Comparison of ENCODE assay signal across 7 cellular contexts in genomic region chr14:24194186-24194872, GRCh38. TPM values are rescaled to one million over a fixed set of nuclear protein-coding genes. Genes with fewer than 3 reads are reported as not detected.
DNase-seq lines count a peak whose midpoint lies in the region; ATAC-seq and TF ChIP-seq lines count a peak whose summit lies in the region.

No MANE protein-coding gene starts in this region.

- peaks cover 56% of the 10 kb centered on the region for H3K36me3 Mint-ChIP-seq in activated CD8-positive, alpha-beta T cell treated with anti-CD3 and anti-CD28 coated beads, Interleukin-2, amount 10 ng/mL, durations not matched to agents 7 days and 5 days (ENCODE audit: low read depth)

- H3K4me1 ChIP-seq in iPS-15b (ENCODE audit: control insufficient read depth, insufficient read depth, low read length): peaks cover 3% of the 10 kb centered on the region

- no peaks in the 10 kb centered on the region for H3K27me3 Mint-ChIP-seq in activated CD8-positive, alpha-beta T cell treated with anti-CD3 and anti-CD28 coated beads, Interleukin-2, amount 10 ng/mL, durations not matched to agents 7 days and 5 days (ENCODE audit: low read depth)
- no peaks in the 10 kb centered on the region for H3K27me3 Mint-ChIP-seq in stimulated activated naive CD8-positive, alpha-beta T cell treated with anti-CD3 and anti-CD28 coated beads, Interleukin-15, amount 100 ng/mL, for 72 hours

- peak overlapping the region; percentile 96 for H3K27ac Mint-ChIP-seq in activated CD8-positive, alpha-beta T cell treated with anti-CD3 and anti-CD28 coated beads, Interleukin-2, amount 10 ng/mL, durations not matched to agents 7 days and 5 days
- peak overlapping the region in 1 of 2 donors; percentile 78 for H3K27ac Mint-ChIP-seq in stimulated activated naive CD8-positive, alpha-beta T cell treated with anti-CD3 and anti-CD28 coated beads, Interleukin-15, amount 100 ng/mL, for 72 hours

- no peak for ATAC-seq in activated CD8-positive, alpha-beta T cell treated with anti-CD3 and anti-CD28 coated beads, Interleukin-2, amount 10 ng/mL, durations not matched to agents 7 days and 5 days
- no peak for ATAC-seq in stimulated activated naive CD8-positive, alpha-beta T cell treated with anti-CD3 and anti-CD28 coated beads, Interleukin-15, amount 100 ng/mL, for 72 hours
- ATAC-seq in HG03520 (IDR thresholded peaks at IDR 0.05; ENCODE audit: unreplicated experiment) (no peak), HG03039 (IDR thresholded peaks at IDR 0.05; ENCODE audit: unreplicated experiment) (no peak)

- H3K9me3 Mint-ChIP-seq in activated CD8-positive, alpha-beta T cell treated with anti-CD3 and anti-CD28 coated beads, Interleukin-2, amount 10 ng/mL, durations not matched to agents 7 days and 5 days (ENCODE audit: insufficient read depth): no peaks in the 10 kb centered on the region
- no peaks in the 10 kb centered on the region for H3K9me3 Mint-ChIP-seq in stimulated activated naive CD8-positive, alpha-beta T cell treated with anti-CD3 and anti-CD28 coated beads, Interleukin-15, amount 100 ng/mL, for 72 hours

- H3K9ac ChIP-seq in iPS-15b (ENCODE audit: low read depth, low read length): peak overlapping the region; percentile 91

- TF ChIP-seq CTCF in HFF-Myc (IDR thresholded peaks at IDR 0.05; ENCODE audit: low read depth, low read length, missing control alignments): no peak

- peaks cover 61% of the 10 kb centered on the region for H3K4me1 Mint-ChIP-seq in activated CD8-positive, alpha-beta T cell treated with anti-CD3 and anti-CD28 coated beads, Interleukin-2, amount 10 ng/mL, durations not matched to agents 7 days and 5 days (ENCODE audit: low read depth)
- peaks cover 72% of the 10 kb centered on the region for H3K4me1 Mint-ChIP-seq in stimulated activated naive CD8-positive, alpha-beta T cell treated with anti-CD3 and anti-CD28 coated beads, Interleukin-15, amount 100 ng/mL, for 72 hours

- H3K4me3 Mint-ChIP-seq in activated CD8-positive, alpha-beta T cell treated with anti-CD3 and anti-CD28 coated beads, Interleukin-2, amount 10 ng/mL, durations not matched to agents 7 days and 5 days: peak overlapping the region; percentile 88
- H3K4me3 Mint-ChIP-seq in stimulated activated naive CD8-positive, alpha-beta T cell treated with anti-CD3 and anti-CD28 coated beads, Interleukin-15, amount 100 ng/mL, for 72 hours: peak overlapping the region; percentile 94 to 98

- H3K9me3 ChIP-seq in iPS-15b (ENCODE audit: control insufficient read depth, insufficient read depth, low read length): no peaks in the 10 kb centered on the region

- H3K27me3 ChIP-seq in iPS-15b (ENCODE audit: control insufficient read depth, insufficient read depth, low read length): no peaks in the 10 kb centered on the region

- peaks cover 17% of the 10 kb centered on the region for H3K36me3 ChIP-seq in iPS-15b (ENCODE audit: control insufficient read depth, insufficient read depth, low read length)

- H3K4me3 ChIP-seq in HFF-Myc (replicated peaks; ENCODE audit: low read depth, low read length) (peak overlapping the region; percentile 89), iPS-15b (ENCODE audit: low read depth, low read length) (peak overlapping the region; percentile 93)

- DNase-seq in HFF-Myc (ENCODE audit: extremely low read depth, low read depth): no peak
- DNase-seq in activated CD8-positive, alpha-beta T cell treated with anti-CD3 and anti-CD28 coated beads, Interleukin-2, amount 10 ng/mL, durations not matched to agents 7 days and 5 days: no peak
- DNase-seq in stimulated activated naive CD8-positive, alpha-beta T cell treated with anti-CD3 and anti-CD28 coated beads, Interleukin-15, amount 100 ng/mL, for 72 hours: no peak
- no peak for DNase-seq in stimulated activated CD4-positive, alpha-beta T cell treated with anti-CD3 and anti-CD28 coated beads, Interleukin-4, amount 100 ng/mL, for 24 hours

- POLR2A ChIA-PET in activated CD8-positive, alpha-beta T cell treated with anti-CD3 and anti-CD28 coated beads, Interleukin-2, amount 10 ng/mL, durations not matched to agents 7 days and 5 days (lab: Charles Lee): interaction anchor here (0.6 to 4.3 kb wide), 14 partner anchors 9 to 236 kb away, joined by 3 to 87 read pairs (median 12); partner anchors contain the start of genes CHMP4A, DCAF11, EMC9 and IRF9

- CTCF ChIA-PET in activated CD8-positive, alpha-beta T cell treated with anti-CD3 and anti-CD28 coated beads, Interleukin-2, amount 10 ng/mL, durations not matched to agents 7 days and 5 days (lab: Charles Lee): interaction anchor here (0.8 to 3.6 kb wide), 9 partner anchors 19 to 139 kb away, joined by 3 to 24 read pairs (median 4); partner anchors contain the start of genes CHMP4A, CIDEB, EMC9 and IRF9

RNA-seq across cellular contexts. Expression of gene TM9SF1, which starts 0.9 kb away (rescaled TPM):
- 10 to 100 TPM; 29.3 to 32.8 TPM for total RNA-seq in activated CD8-positive, alpha-beta T cell treated with anti-CD3 and anti-CD28 coated beads, Interleukin-2, amount 10 ng/mL, durations not matched to agents 7 days and 5 days

RNA-seq across cellular contexts. Expression of gene IPO4, which starts 5.7 kb away (rescaled TPM):
- total RNA-seq in activated CD8-positive, alpha-beta T cell treated with anti-CD3 and anti-CD28 coated beads, Interleukin-2, amount 10 ng/mL, durations not matched to agents 7 days and 5 days: 10 to 100 TPM; 56.3 to 60.1 TPM

RNA-seq across cellular contexts. Expression of gene TSSK4, which starts 11.2 kb away (rescaled TPM):
- not detected for total RNA-seq in activated CD8-positive, alpha-beta T cell treated with anti-CD3 and anti-CD28 coated beads, Interleukin-2, amount 10 ng/mL, durations not matched to agents 7 days and 5 days

RNA-seq across cellular contexts. Expression of gene CHMP4A, which starts 19.0 kb away (rescaled TPM):
- 10 to 100 TPM; 83.2 to 93.4 TPM for total RNA-seq in activated CD8-positive, alpha-beta T cell treated with anti-CD3 and anti-CD28 coated beads, Interleukin-2, amount 10 ng/mL, durations not matched to agents 7 days and 5 days

RNA-seq across cellular contexts. Expression of gene MDP1, which starts 21.5 kb away (rescaled TPM):
- total RNA-seq in activated CD8-positive, alpha-beta T cell treated with anti-CD3 and anti-CD28 coated beads, Interleukin-2, amount 10 ng/mL, durations not matched to agents 7 days and 5 days: 10 to 100 TPM; 16.9 to 18.2 TPM
